23 cellular contexts compared by ENCODE assay signal in genomic region chr6:125245523-125246264, GRCh38. TPM values are rescaled to one million over a fixed set of nuclear protein-coding genes. Genes with fewer than 3 reads are reported as not detected.
DNase-seq lines count a peak whose midpoint lies in the region; ATAC-seq, FAIRE-seq and TF ChIP-seq lines count a peak whose summit lies in the region.
"Had no signal": no experiment of that assay in that cellular context is flagged by ENCODE, and none has a peak within 500 bp of the region (broad histone marks: within the 10 kb centered on the region; RNA-seq: fewer than 3 reads in every experiment).

No MANE protein-coding gene starts in this region.

- H3K79me2 ChIP-seq in keratinocyte (ENCODE audit: control insufficient read depth, insufficient read depth, low read length), result no peaks in the 10 kb centered on the region

- no peaks in the 10 kb centered on the region for H3K36me3 Mint-ChIP-seq in Calu3 (ENCODE audit: insufficient read depth, unreplicated experiment)

- FAIRE-seq in bronchial epithelial cell (lab: Jason Lieb, UNC) (no peak), keratinocyte (lab: Jason Lieb, UNC) (peak; percentile 48)

- no peaks in the 10 kb centered on the region for H3K9me1 ChIP-seq in keratinocyte (ENCODE audit: control insufficient read depth, extremely low read depth, insufficient read depth, low read length)

- no peaks in the 10 kb centered on the region for H3K27me3 Mint-ChIP-seq in Calu3 (ENCODE audit: unreplicated experiment)

- H3K27me3 ChIP-seq in bronchial epithelial cell (ENCODE audit: control insufficient read depth, insufficient read depth, low read length) (no peaks in the 10 kb centered on the region), keratinocyte (ENCODE audit: control insufficient read depth, extremely low read depth, insufficient read depth, low read length) (no peaks in the 10 kb centered on the region)

- H4K20me1 ChIP-seq in keratinocyte (ENCODE audit: control insufficient read depth, extremely low read depth, insufficient read depth, low read length), result no peaks in the 10 kb centered on the region

- intact Hi-C loops in Calu3 (cut with micrococcal nuclease; ENCODE audit: unreplicated experiment), result no loop called here

- dilution Hi-C loops in keratinocyte (cut with MboI; ENCODE audit: extremely low pct_ligation_motif_present, low sequenced_read_pairs), result no loop called here

- peak overlapping the region; percentile 34 for H3K4me2 ChIP-seq in keratinocyte (ENCODE audit: control insufficient read depth, extremely low read depth, insufficient read depth, low read depth, low read length)
- H3K4me2 ChIP-seq: KMS-11 had no signal

- peak; percentile 9 for DNase-seq in Calu3
- DNase-seq in NCI-H146 (lab: John Stamatoyannopoulos, UW), result peak; percentile 98
- DNase-seq in bronchial epithelial cell (ENCODE audit: low read depth), result peak; percentile 34
- no peak for DNase-seq in keratinocyte (ENCODE audit: low read depth, low spot score)
- no peak for DNase-seq in NCI-H524 treated with DMSO at 0.1 percent for 48 hours (lab: John Stamatoyannopoulos, UW)
- DNase-seq in GM13976 (ENCODE audit: low spot score), result no peak
- DNase-seq: ACHN; activated CD4-positive, alpha-beta memory T cell treated with anti-CD3 and anti-CD28 coated beads, Interleukin-2, amount 10 ng/mL, durations not matched to agents 7 days and 5 days; activated effector memory CD4-positive, alpha-beta T cell treated with anti-CD3 and anti-CD28 coated beads, Interleukin-2, amount 50 U/mL, for 16 hours; activated T-cell treated with anti-CD3 and anti-CD28 coated beads for 4 hours; C1 segment of cervical spinal cord; EL; glutamatergic neuron; HCEC 1CT; left ventricle myocardium inferior; NCI-H1048; NCI-H526 treated with DMSO at 0.1 percent for 48 hours; posterior cingulate gyrus; SHP77 treated with DMSO at 0.1 percent for 48 hours had no signal

- H3K4me3 Mint-ChIP-seq in Calu3 (ENCODE audit: low read depth, unreplicated experiment), result no peak overlapping the region
- H3K4me3 Mint-ChIP-seq: activated CD4-positive, alpha-beta memory T cell treated with anti-CD3 and anti-CD28 coated beads, Interleukin-2, amount 10 ng/mL, durations not matched to agents 7 days and 5 days had no signal

- H3K27ac Mint-ChIP-seq in Calu3 (ENCODE audit: unreplicated experiment), result no peak overlapping the region
- H3K27ac Mint-ChIP-seq: activated CD4-positive, alpha-beta memory T cell treated with anti-CD3 and anti-CD28 coated beads, Interleukin-2, amount 10 ng/mL, durations not matched to agents 7 days and 5 days had no signal

- H3K4me1 Mint-ChIP-seq in Calu3 (ENCODE audit: low read depth, unreplicated experiment), result peaks cover 22% of the 10 kb centered on the region
- H3K4me1 Mint-ChIP-seq: activated CD4-positive, alpha-beta memory T cell treated with anti-CD3 and anti-CD28 coated beads, Interleukin-2, amount 10 ng/mL, durations not matched to agents 7 days and 5 days had no signal

- no peak overlapping the region for H3K9ac ChIP-seq in keratinocyte (ENCODE audit: control insufficient read depth, extremely low read depth, insufficient read depth, low read length)
- H3K9ac ChIP-seq: KMS-11 had no signal

- ATAC-seq in HG03565 (IDR thresholded peaks at IDR 0.05; ENCODE audit: unreplicated experiment) (no peak), HG02870 (IDR thresholded peaks at IDR 0.05; ENCODE audit: unreplicated experiment) (no peak)
- ATAC-seq: activated CD4-positive, CD25-positive, alpha-beta regulatory T cell treated with anti-CD3 and anti-CD28 coated beads, Interleukin-2, amount 50 U/mL, for 24 hours had no signal

- TF ChIP-seq CTCF in Calu3 (IDR thresholded peaks at IDR 0.05; ENCODE audit: unreplicated experiment) (no peak), bronchial epithelial cell (IDR thresholded peaks at IDR 0.05; ENCODE audit: insufficient read depth, low read length, severe bottlenecking) (no peak), keratinocyte (optimal IDR thresholded peaks at IDR 0.05 in 1 of 3, IDR thresholded peaks at IDR 0.05 in 1 of 3, conservative IDR thresholded peaks at IDR 0.05 in 1 of 3; ENCODE audit: extremely low read depth in 1 of 3, insufficient read depth in 2 of 3, low read length in 3 of 3) (no peak), GM13976 (IDR thresholded peaks at IDR 0.05; ENCODE audit: borderline replicate concordance, control extremely low read depth, extremely low read depth, insufficient read depth, missing control alignments) (no peak)

- peaks cover 14% of the 10 kb centered on the region for H3K4me1 ChIP-seq in keratinocyte (ENCODE audit: control insufficient read depth, extremely low read depth, insufficient read depth, low read length)

- CTCF ChIA-PET in Calu3 (lab: Charles Lee), result no interaction called here

- H3K9me3 Mint-ChIP-seq in Calu3 (ENCODE audit: low read depth, unreplicated experiment), result peaks cover 3% of the 10 kb centered on the region

- in situ Hi-C loops in GM13976 (cut with MboI; ENCODE audit: low sequenced_read_pairs, unreplicated experiment), result no loop called here

- H3K36me3 ChIP-seq in bronchial epithelial cell (ENCODE audit: control insufficient read depth, insufficient read depth, low read length) (peaks cover 2% of the 10 kb centered on the region), keratinocyte (ENCODE audit: control insufficient read depth in 2 of 2, extremely low read depth in 1 of 2, insufficient read depth in 2 of 2, low read length in 2 of 2) (peaks cover 0 to 4% of the 10 kb centered on the region in 2 experiments)
- H3K36me3 ChIP-seq: left ventricle myocardium inferior had no signal

- peak overlapping the region; percentile 37 for H2AFZ ChIP-seq in keratinocyte (ENCODE audit: control insufficient read depth, low read length)

- no peak overlapping the region for H3K27ac ChIP-seq in keratinocyte (ENCODE audit: control insufficient read depth, insufficient read depth, low read length)
- H3K27ac ChIP-seq: KMS-11, left ventricle myocardium inferior had no signal

- no peaks in the 10 kb centered on the region for H3K9me3 ChIP-seq in keratinocyte (ENCODE audit: control insufficient read depth, low read depth, low read length)

- no TSS peak for BruUV-seq in Calu3 (replicated peaks; lab: Mats Ljungman, UMichigan)

- H3K4me3 ChIP-seq in bronchial epithelial cell (ENCODE audit: low read depth, low read length), result no peak overlapping the region
- H3K4me3 ChIP-seq in keratinocyte (ENCODE audit: control insufficient read depth in 2 of 3, extremely low read depth in 1 of 3, insufficient read depth in 2 of 3, low read depth in 1 of 3, low read length in 3 of 3), result no peak overlapping the region
- H3K4me3 ChIP-seq: left ventricle myocardium inferior had no signal

RNA-seq across cellular contexts. Expression of gene HDDC2, which starts 56.1 kb away (rescaled TPM):
- total RNA-seq in Calu3 (2022) (22.4 and 24.2 TPM in 2 replicates), bronchial epithelial cell (86.1 and 96.4 TPM in 2 replicates)
- polyA plus RNA-seq in keratinocyte, result 57.1 to 75.8 TPM (median 60.0 TPM) in 3 replicates
- polyA plus RNA-seq in keratinocyte (2011; ENCODE audit: low read depth), result 53.5 TPM
- polyA plus RNA-seq in keratinocyte (2011; cell fraction: cytosol; rRNA removed), result 67.1 and 83.2 TPM in 2 replicates
- 20.5 and 29.7 TPM in 2 replicates for polyA plus RNA-seq in keratinocyte (2011; cell fraction: nucleus; rRNA removed)
- 43.6 and 54.8 TPM in 2 replicates for polyA plus RNA-seq in keratinocyte (2012; ENCODE audit: low replicate concordance)
- 10.8 to 28.8 TPM (median 14.4 TPM) in 3 replicates for polyA minus RNA-seq in keratinocyte
- polyA minus RNA-seq in keratinocyte (2011; cell fraction: cytosol; rRNA and poly(A)+ RNA removed), result 18.8 TPM
- 6.0 and 6.3 TPM in 2 replicates for polyA minus RNA-seq in keratinocyte (2011; cell fraction: nucleus; rRNA and poly(A)+ RNA removed)

Comparison
In these comparisons a context has a peak if more than half of its experiments do, and no peak if none do; other contexts are left out.
1. DNase-seq: peak in Calu3 (single experiment), NCI-H146 (single experiment) and bronchial epithelial cell (single experiment); none in keratinocyte (single experiment), NCI-H524 treated with DMSO at 0.1 percent for 48 hours (single experiment) and GM13976 (single experiment).